17 cellular contexts compared by ENCODE assay signal in genomic region chr17:44966348-44967025, GRCh38. TPM values are rescaled to one million over a fixed set of nuclear protein-coding genes. Genes with fewer than 3 reads are reported as not detected.
DNase-seq lines count a peak whose midpoint lies in the region; ATAC-seq, FAIRE-seq and TF ChIP-seq lines count a peak whose summit lies in the region.
"Had no signal": no experiment of that assay in that cellular context is flagged by ENCODE, and none has a peak within 500 bp of the region (broad histone marks: within the 10 kb centered on the region; RNA-seq: fewer than 3 reads in every experiment).

No MANE protein-coding gene starts in this region.

- H3K36me3 Mint-ChIP-seq in endodermal cell (ENCODE audit: low read depth) (no peaks in the 10 kb centered on the region), neural progenitor cell (no peaks in the 10 kb centered on the region)

- peaks cover 9% of the 10 kb centered on the region for H3K4me1 Mint-ChIP-seq in endodermal cell
- H3K4me1 Mint-ChIP-seq in neural progenitor cell: peaks cover 29% of the 10 kb centered on the region

- no peaks in the 10 kb centered on the region for H3K36me3 ChIP-seq in BLaER1 treated with 17β-estradiol and CSF1 and Interleukin-3, amounts not matched to agents 10 nM and 100 nM
- H3K36me3 ChIP-seq in endodermal cell (ENCODE audit: control insufficient read depth, insufficient read depth, low read length) (no peaks in the 10 kb centered on the region), neural progenitor cell (no peaks in the 10 kb centered on the region)
- H3K36me3 ChIP-seq: ascending aorta had no signal

- peaks cover 3% of the 10 kb centered on the region for H3K9me3 Mint-ChIP-seq in endodermal cell
- no peaks in the 10 kb centered on the region for H3K9me3 Mint-ChIP-seq in neural progenitor cell
- H3K9me3 Mint-ChIP-seq: stimulated activated naive CD8-positive, alpha-beta T cell treated with anti-CD3 and anti-CD28 coated beads, Interleukin-15, amount 100 ng/mL, for 72 hours had no signal

- peaks cover 0 to 45% (median 22%) of the 10 kb centered on the region in 11 experiments; a peak in 18 of 22 replicates for H4K20me1 ChIP-seq in BLaER1 treated with 17β-estradiol and CSF1 and Interleukin-3, amounts not matched to agents 10 nM and 100 nM
- peaks cover 7% of the 10 kb centered on the region for H4K20me1 ChIP-seq in neural progenitor cell (ENCODE audit: low read depth)

- H3F3A ChIP-seq in neural progenitor cell (ENCODE audit: low read depth): peaks cover 48% of the 10 kb centered on the region

- H2AFZ ChIP-seq in neural progenitor cell (replicated peaks): no peak overlapping the region

- WGBS in endodermal cell (ENCODE audit: insufficient coverage in 1 of 2, insufficient read length in 1 of 2), 2 experiments: 33 to 41% methylated on average over 11 to 18 of the region's 21 CpGs

- H3K4me3 ChIP-seq in BLaER1 treated with 17β-estradiol and CSF1 and Interleukin-3, amounts not matched to agents 10 nM and 100 nM: peak overlapping the region in 2 of 10 experiments; percentile 54 to 58; a peak in 2 of 20 replicates
- H3K4me3 ChIP-seq in endodermal cell (ENCODE audit: low read length) (no peak overlapping the region), neural progenitor cell (peak overlapping the region; percentile 31)
- H3K4me3 ChIP-seq: mucosa of descending colon had no signal

- DNase-seq in HTR-8/SVneo (ENCODE audit: insufficient read length, low spot score) (no peak), endodermal cell (peak; percentile 61), neural progenitor cell (ENCODE audit: low spot score) (peak; percentile 24), H54 (ENCODE audit: insufficient read length, low spot score) (no peak)
- DNase-seq in effector CD8-positive, alpha-beta T cell (lab: John Stamatoyannopoulos, UW): no peak
- DNase-seq: kidney glomerular epithelial cell; NCI-H146; NCI-H510A treated with DMSO at 0.1 percent for 48 hours; OCI-M1; stimulated activated naive CD8-positive, alpha-beta T cell treated with anti-CD3 and anti-CD28 coated beads, Interleukin-15, amount 100 ng/mL, for 72 hours had no signal

- H3K4me3 Mint-ChIP-seq in endodermal cell (peak overlapping the region; percentile 22), neural progenitor cell (peak overlapping the region; percentile 71)
- H3K4me3 Mint-ChIP-seq: stimulated activated naive CD8-positive, alpha-beta T cell treated with anti-CD3 and anti-CD28 coated beads, Interleukin-15, amount 100 ng/mL, for 72 hours had no signal

- H3K9ac ChIP-seq in BLaER1 treated with 17β-estradiol and CSF1 and Interleukin-3, amounts not matched to agents 10 nM and 100 nM: no peak overlapping the region
- H3K9ac ChIP-seq in endodermal cell (ENCODE audit: extremely low read depth, low read length, poor library complexity, severe bottlenecking): no peak overlapping the region
- H3K9ac ChIP-seq in neural progenitor cell: no peak overlapping the region

- H3K4me1 ChIP-seq in BLaER1 treated with 17β-estradiol and CSF1 and Interleukin-3, amounts not matched to agents 10 nM and 100 nM: peaks cover 30 to 55% (median 52%) of the 10 kb centered on the region in 10 experiments
- no peaks in the 10 kb centered on the region for H3K4me1 ChIP-seq in endodermal cell (ENCODE audit: control insufficient read depth, insufficient read depth, low read length)
- H3K4me1 ChIP-seq in neural progenitor cell: peaks cover 24% of the 10 kb centered on the region

- H3K27me3 Mint-ChIP-seq in endodermal cell (ENCODE audit: insufficient read depth) (peaks cover 76% of the 10 kb centered on the region), neural progenitor cell (ENCODE audit: insufficient read depth, low read depth) (peaks cover 55% of the 10 kb centered on the region)

- TF ChIP-seq CTCF in endodermal cell (conservative IDR thresholded peaks at IDR 0.05): no peak
- TF ChIP-seq CTCF in neural progenitor cell (IDR thresholded peaks at IDR 0.05): no peak

- no peaks in the 10 kb centered on the region for H3K79me2 ChIP-seq in neural progenitor cell (ENCODE audit: low read depth)

- H3K27ac ChIP-seq in BLaER1 treated with 17β-estradiol and CSF1 and Interleukin-3, amounts not matched to agents 10 nM and 100 nM: no peak overlapping the region
- no peak overlapping the region for H3K27ac ChIP-seq in endodermal cell (ENCODE audit: low read depth, low read length)
- no peak overlapping the region for H3K27ac ChIP-seq in neural progenitor cell
- H3K27ac ChIP-seq: ascending aorta, coronary artery had no signal

- peak; percentile 4 for FAIRE-seq in HTR-8/SVneo (lab: Jason Lieb, UNC)
- no peak for FAIRE-seq in H54 (lab: Jason Lieb, UNC)
- FAIRE-seq: TTC549 had no signal

- H3K9me3 ChIP-seq in BLaER1 treated with 17β-estradiol and CSF1 and Interleukin-3, amounts not matched to agents 10 nM and 100 nM (replicated peaks in 1 of 11): no peaks in the 10 kb centered on the region
- H3K9me3 ChIP-seq in endodermal cell (ENCODE audit: control insufficient read depth, low read length) (peaks cover 7% of the 10 kb centered on the region), neural progenitor cell (ENCODE audit: low read depth) (no peaks in the 10 kb centered on the region)
- H3K9me3 ChIP-seq: ascending aorta, mucosa of descending colon had no signal

- ATAC-seq in HG03342 (IDR thresholded peaks at IDR 0.05; ENCODE audit: unreplicated experiment) (no peak), GM18511 (IDR thresholded peaks at IDR 0.05; ENCODE audit: unreplicated experiment) (no peak)
- ATAC-seq: mucosa of descending colon; stimulated activated naive CD8-positive, alpha-beta T cell treated with anti-CD3 and anti-CD28 coated beads, Interleukin-15, amount 100 ng/mL, for 72 hours had no signal

- no peak for TF ChIP-seq POLR2A in H54 (IDR thresholded peaks at IDR 0.05; ENCODE audit: low read depth, low read length)

- peaks cover 70 to 86% (median 71%) of the 10 kb centered on the region in 11 experiments for H3K27me3 ChIP-seq in BLaER1 treated with 17β-estradiol and CSF1 and Interleukin-3, amounts not matched to agents 10 nM and 100 nM
- H3K27me3 ChIP-seq in endodermal cell (ENCODE audit: control insufficient read depth, insufficient read depth, low read length, poor library complexity, severe bottlenecking): peaks cover 75% of the 10 kb centered on the region
- H3K27me3 ChIP-seq in neural progenitor cell: peaks cover 75% of the 10 kb centered on the region

- H3K27ac Mint-ChIP-seq in endodermal cell (no peak overlapping the region), neural progenitor cell (no peak overlapping the region)
- H3K27ac Mint-ChIP-seq: stimulated activated naive CD8-positive, alpha-beta T cell treated with anti-CD3 and anti-CD28 coated beads, Interleukin-15, amount 100 ng/mL, for 72 hours had no signal

- H3K4me2 ChIP-seq in BLaER1 treated with 17β-estradiol and CSF1 and Interleukin-3, amounts not matched to agents 10 nM and 100 nM: peak overlapping the region; percentile 89 to 99 (median 98); a peak in 16 of 22 replicates
- peak overlapping the region; percentile 63 for H3K4me2 ChIP-seq in neural progenitor cell

RNA-seq across cellular contexts. Expression of gene C1QL1, which starts 1.6 kb away (rescaled TPM):
- total RNA-seq in endodermal cell (1 to 10 TPM; 1.4 to 2.7 TPM), neural progenitor cell (ENCODE audit: low replicate concordance) (4.7 TPM in 1 of 2 replicates, not detected in the other)
- 13.9 TPM for polyA plus RNA-seq in endodermal cell (2013, experiment 1 of 2)
- polyA plus RNA-seq in endodermal cell (2013, experiment 2 of 2): 12.4 TPM
- total RNA-seq: ascending aorta had no signal

RNA-seq across cellular contexts. Expression of gene KIF18B, which starts 18.9 kb away (rescaled TPM):
- total RNA-seq in endodermal cell (10 to 100 TPM; 43.5 to 64.7 TPM), neural progenitor cell (ENCODE audit: low replicate concordance) (15.1 and 46.0 TPM in 2 replicates)
- 45.3 TPM for polyA plus RNA-seq in endodermal cell (2013, experiment 1 of 2)
- 46.4 TPM for polyA plus RNA-seq in endodermal cell (2013, experiment 2 of 2)
- total RNA-seq: ascending aorta had no signal

RNA-seq across cellular contexts. Expression of gene GFAP, which starts 51.2 kb away (rescaled TPM):
- total RNA-seq in endodermal cell: under 1 TPM in 1 of 2 donors, not detected in 1; 0.35 TPM
- polyA plus RNA-seq in endodermal cell (2013, experiment 1 of 2): 0.11 TPM
- 0.83 TPM for polyA plus RNA-seq in endodermal cell (2013, experiment 2 of 2)
- 0.45 and 0.46 TPM in 2 replicates for total RNA-seq in neural progenitor cell (ENCODE audit: low replicate concordance)

Comparison
In these comparisons a context has a peak if more than half of its experiments do, and no peak if none do; other contexts are left out.
1. DNase-seq: peak in endodermal cell (single experiment) and neural progenitor cell (single experiment); none in HTR-8/SVneo (single experiment), H54 (single experiment) and effector CD8-positive, alpha-beta T cell (single experiment).